Comparison of ENCODE assay signal across 19 cellular contexts in genomic region chr3:161263057-161263456, GRCh38. TPM values are rescaled to one million over a fixed set of nuclear protein-coding genes. Genes with fewer than 3 reads are reported as not detected.
DNase-seq lines count a peak whose midpoint lies in the region; ATAC-seq, FAIRE-seq and TF ChIP-seq lines count a peak whose summit lies in the region.
"Had no signal": no experiment of that assay in that cellular context is flagged by ENCODE, and none has a peak within 500 bp of the region (broad histone marks: within the 10 kb centered on the region; RNA-seq: fewer than 3 reads in every experiment).

No MANE protein-coding gene starts in this region.

- no peak overlapping the region for H3K4me3 ChIP-seq in AG09309 (ENCODE audit: control insufficient read depth, low read depth, low read length)
- no peak overlapping the region for H3K4me3 ChIP-seq in GM23248
- no peak overlapping the region for H3K4me3 ChIP-seq in bronchial epithelial cell (ENCODE audit: low read depth, low read length)
- H3K4me3 ChIP-seq: adrenal gland, mucosa of descending colon, pancreas had no signal

- peaks cover 18% of the 10 kb centered on the region; the same call in 1 of the 2 replicates for H3K36me3 ChIP-seq in GM23248 (ENCODE audit: low read depth)
- peaks cover 2% of the 10 kb centered on the region for H3K36me3 ChIP-seq in bronchial epithelial cell (ENCODE audit: control insufficient read depth, insufficient read depth, low read length)
- H3K36me3 ChIP-seq: WERI-Rb-1 had no signal

- no peaks in the 10 kb centered on the region for H3K9me2 ChIP-seq in GM23248 (ENCODE audit: insufficient read depth)

- peaks cover 66% of the 10 kb centered on the region for H3F3A ChIP-seq in GM23248 (ENCODE audit: insufficient read depth)

- peak overlapping the region; percentile 19 for H3K4me2 ChIP-seq in GM23248 (ENCODE audit: unreplicated experiment)

- H2AFZ ChIP-seq in GM23248: no peak overlapping the region

- H3K79me2 ChIP-seq in GM23248 (ENCODE audit: insufficient read depth): 0 out of 2 replicates have a peak, but pooled peaks cover 4% of the 10 kb centered on the region

- 67 to 69% methylated on average over 3 of the region's 3 CpGs for WGBS in GM23248 (ENCODE audit: low coverage in 1 of 2, low lambda C conversion rate in 2 of 2, missing lambda C conversion rate in 2 of 2), 2 experiments

- no peaks in the 10 kb centered on the region for H3K9me3 ChIP-seq in GM23248 (ENCODE audit: low read depth)
- H3K9me3 ChIP-seq: pancreas had no signal

- 0 out of 2 replicates have a peak, but pooled peaks cover 5% of the 10 kb centered on the region for H4K20me1 ChIP-seq in GM23248 (ENCODE audit: insufficient read depth)

- H3K4me1 ChIP-seq in GM23248 (ENCODE audit: insufficient read depth): peaks cover 56% of the 10 kb centered on the region
- H3K4me1 ChIP-seq: adrenal gland had no signal

- in situ Hi-C loops in GM23248 (cut with MboI): no loop called here

- ATAC-seq in left lobe of liver: peak; percentile 56
- ATAC-seq in activated CD4-positive, CD25-positive, alpha-beta regulatory T cell treated with anti-CD3 and anti-CD28 coated beads, Interleukin-2, amount 50 U/mL, for 24 hours: no peak
- ATAC-seq: mucosa of descending colon, SK-N-SH treated with all-trans-retinoic acid at 6 μM for 48 hours had no signal

- H3K27ac ChIP-seq in GM23248: peak overlapping the region; percentile 54
- H3K27ac ChIP-seq: adrenal gland, pancreas, WERI-Rb-1 had no signal

- no peak for TF ChIP-seq CTCF in AG09309 (IDR thresholded peaks at IDR 0.05; ENCODE audit: control insufficient read depth, insufficient read depth, low read depth, low read length, missing control alignments)
- TF ChIP-seq CTCF in bronchial epithelial cell (IDR thresholded peaks at IDR 0.05; ENCODE audit: insufficient read depth, low read length, severe bottlenecking): no peak

- H3K9ac ChIP-seq in GM23248: no peak overlapping the region

- H3K27me3 ChIP-seq in GM23248 (replicated peaks; ENCODE audit: insufficient read depth): no peaks in the 10 kb centered on the region
- H3K27me3 ChIP-seq in bronchial epithelial cell (ENCODE audit: control insufficient read depth, insufficient read depth, low read length): no peaks in the 10 kb centered on the region
- H3K27me3 ChIP-seq: adrenal gland, pancreas had no signal

- FAIRE-seq in bronchial epithelial cell (lab: Jason Lieb, UNC): no peak
- FAIRE-seq: GM19239, pancreas had no signal

- DNase-seq in AG09309 (ENCODE audit: low read depth) (peak; percentile 47), GM23248 (peak; percentile 88), bronchial epithelial cell (ENCODE audit: low read depth) (peak; percentile 47), left lobe of liver (ENCODE audit: low spot score) (no peak), DMS79 (lab: John Stamatoyannopoulos, UW) (no peak), SIG-M5 (lab: John Stamatoyannopoulos, UW) (no peak)
- no peak for DNase-seq in stimulated activated CD4-positive, alpha-beta T cell treated with anti-CD3 and anti-CD28 coated beads, Interleukin-2, amount 100 ng/mL, for 24 hours
- DNase-seq: activated CD8-positive, alpha-beta memory T cell treated with anti-CD3 and anti-CD28 coated beads, Interleukin-2, amount 50 U/mL, for 48 hours; adrenal gland; C1 segment of cervical spinal cord; islet precursor cell; mucosa of descending colon; NCI-H1105; NCI-H2171 treated with DMSO at 0.1 percent for 48 hours; pancreas; WERI-Rb-1 had no signal

RNA-seq across cellular contexts. Expression of gene NMD3, which starts 41.9 kb away (rescaled TPM):
- 79.4 and 107 TPM in 2 replicates for total RNA-seq in GM23248 (2014; rRNA removed; shearing (Covaris generic))
- polyA plus RNA-seq in GM23248 (2016; fragmentation: Nextera tagmentation; extraction: Ambion mirVana): 49.5 and 51.1 TPM in 2 replicates
- 65.2 and 153 TPM in 2 replicates for total RNA-seq in bronchial epithelial cell
- 40.9 TPM for total RNA-seq in left lobe of liver

Comparison
In these comparisons a context has a peak if more than half of its experiments do, and no peak if none do; other contexts are left out.
1. DNase-seq: peak in AG09309 (single experiment), GM23248 (single experiment) and bronchial epithelial cell (single experiment); none in left lobe of liver (single experiment), DMS79 (single experiment), SIG-M5 (single experiment) and stimulated activated CD4-positive, alpha-beta T cell treated with anti-CD3 and anti-CD28 coated beads, Interleukin-2, amount 100 ng/mL, for 24 hours (0 of 2).